Comparison of ENCODE assay signal across 32 cellular contexts in the genomic region with DNA sequence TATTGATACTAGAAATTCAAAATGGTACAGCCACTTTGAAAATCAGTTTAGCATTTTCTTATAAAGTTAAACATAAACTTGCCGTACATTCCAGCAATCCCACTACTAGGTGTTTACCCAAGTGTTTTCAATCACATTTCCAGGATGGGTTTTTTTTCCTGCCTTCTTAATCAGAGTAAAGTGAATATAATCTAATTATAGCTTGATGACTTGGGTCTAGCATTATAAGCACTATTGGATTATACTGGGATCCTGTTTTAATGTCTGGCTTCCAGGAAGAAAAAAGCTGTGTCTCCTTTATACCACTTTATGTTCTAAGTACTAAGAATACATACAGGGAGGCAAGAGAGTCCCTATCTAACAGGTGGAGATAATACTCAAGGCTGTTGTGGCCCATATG.
"Had no signal": no experiment of that assay in that cellular context is flagged by ENCODE, and none has a peak within 500 bp of the region (broad histone marks: within the 10 kb centered on the region; RNA-seq: fewer than 3 reads in every experiment).

No MANE protein-coding gene starts in this region.

- H3K4me3 ChIP-seq: adrenal gland, Peyer's patch, SJSA1 had no signal

- H3K4me1 ChIP-seq: adrenal gland, Peyer's patch had no signal

- DNase-seq: activated CD4-positive, alpha-beta T cell treated with anti-CD3 and anti-CD28 coated beads for 1 hour; activated CD4-positive, alpha-beta T cell treated with anti-CD3 and anti-CD28 coated beads for 48 hours; activated CD4-positive, CD25-positive, alpha-beta regulatory T cell; activated CD8-positive, alpha-beta memory T cell treated with anti-CD3 and anti-CD28 coated beads, Interleukin-2, amount 50 U/mL, for 4 hours; activated gamma-delta T cell treated with Interleukin-2 at 50 U/mL for 16 hours; activated naive CD4-positive, alpha-beta T cell treated with anti-CD3 and anti-CD28 coated beads for 36 hours; activated T-cell treated with anti-CD3 and anti-CD28 coated beads for 4 hours; activated T-cell treated with anti-CD3 and anti-CD28 coated beads, Interleukin-2, amount 50 U/mL, for 4 hours; adrenal gland; caudate nucleus; cerebellar nuclear complex; NCI-H1105; NCI-H1417 treated with DMSO at 0.1 percent for 48 hours; NCI-H187 treated with DMSO at 0.1 percent for 48 hours; NCI-H2081; NCI-H345; NCI-H526 treated with DMSO at 0.1 percent for 48 hours; NK-92 treated with Interleukin-12 subunit alpha and Interleukin-12 subunit beta, amount 100 ng/mL, for 24 hours; PC-3; Peyer's patch; RPMI8226; SHP77 treated with DMSO at 0.1 percent for 48 hours; SW 1271; T-helper 1 cell; T-helper 2 cell; T1000; WERI-Rb-1 had no signal

- H3K9ac ChIP-seq: KMS-11 had no signal

- H3K36me3 Mint-ChIP-seq: activated naive CD4-positive, alpha-beta T cell treated with anti-CD3 and anti-CD28 coated beads, Interleukin-2, amount 50 U/mL, for 72 hours; brain had no signal

- ATAC-seq: activated naive CD4-positive, alpha-beta T cell treated with anti-CD3 and anti-CD28 coated beads, Interleukin-2, amount 50 U/mL, for 72 hours; activated T-cell treated with anti-CD3 and anti-CD28 coated beads, Interleukin-2, amount 50 U/mL, for 4 hours; PC-3 had no signal

- H3K36me3 ChIP-seq: adrenal gland, Peyer's patch, SJSA1, WERI-Rb-1 had no signal

- H3K4me3 Mint-ChIP-seq: activated naive CD4-positive, alpha-beta T cell treated with anti-CD3 and anti-CD28 coated beads for 36 hours; activated T-cell treated with anti-CD3 and anti-CD28 coated beads, Interleukin-2, amount 50 U/mL, for 4 hours; activated T-helper 1 cell treated with anti-CD3 and anti-CD28 coated beads, Interleukin-12 subunit alpha, Interleukin-12 subunit beta, Interleukin-2, Interleukin-4 antibody, amounts not matched to agents 30 ng/mL and 10 ng/mL and 1 ng/mL, durations not matched to agents 14 hours and 24 hours and 36 hours; brain had no signal

- H3K4me2 ChIP-seq: KMS-11 had no signal

- H3K9me3 Mint-ChIP-seq: activated naive CD4-positive, alpha-beta T cell treated with anti-CD3 and anti-CD28 coated beads for 36 hours; activated naive CD4-positive, alpha-beta T cell treated with anti-CD3 and anti-CD28 coated beads, Interleukin-2, amount 50 U/mL, for 72 hours; activated T-cell treated with anti-CD3 and anti-CD28 coated beads, Interleukin-2, amount 50 U/mL, for 4 hours; activated T-helper 1 cell treated with anti-CD3 and anti-CD28 coated beads, Interleukin-12 subunit alpha, Interleukin-12 subunit beta, Interleukin-2, Interleukin-4 antibody, amounts not matched to agents 30 ng/mL and 10 ng/mL and 1 ng/mL, durations not matched to agents 14 hours and 24 hours and 36 hours had no signal

- H3K27me3 Mint-ChIP-seq: brain had no signal

- H3K9me3 ChIP-seq: adrenal gland, Peyer's patch, SJSA1 had no signal

- H3K27ac Mint-ChIP-seq: activated naive CD4-positive, alpha-beta T cell treated with anti-CD3 and anti-CD28 coated beads for 36 hours; activated naive CD4-positive, alpha-beta T cell treated with anti-CD3 and anti-CD28 coated beads, Interleukin-2, amount 50 U/mL, for 72 hours; activated T-helper 1 cell treated with anti-CD3 and anti-CD28 coated beads, Interleukin-12 subunit alpha, Interleukin-12 subunit beta, Interleukin-2, Interleukin-4 antibody, amounts not matched to agents 30 ng/mL and 10 ng/mL and 1 ng/mL, durations not matched to agents 14 hours and 24 hours and 36 hours had no signal

- H3K27ac ChIP-seq: adrenal gland, KMS-11, Peyer's patch, SJSA1, WERI-Rb-1 had no signal

- H3K27me3 ChIP-seq: Peyer's patch, SJSA1 had no signal
